Comparison of ENCODE assay signal across 31 cellular contexts in genomic region chr1:154425172-154425571, GRCh38. TPM values are rescaled to one million over a fixed set of nuclear protein-coding genes. Genes with fewer than 3 reads are reported as not detected.
A peak's percentile ranks its signal among the peaks of the same experiment; 100 is the strongest.
DNase-seq lines count a peak whose midpoint lies in the region; ATAC-seq, FAIRE-seq and TF ChIP-seq lines count a peak whose summit lies in the region.
"Had no signal": no experiment of that assay in that cellular context is flagged by ENCODE, and none has a peak within 500 bp of the region (broad histone marks: within the 10 kb centered on the region; RNA-seq: fewer than 3 reads in every experiment).

No MANE protein-coding gene starts in this region.

- H3K4me3 ChIP-seq in bronchial epithelial cell (ENCODE audit: low read depth, low read length) (no peak overlapping the region), OCI-LY7 (ENCODE audit: low read depth, low read length, poor library complexity, severe bottlenecking) (no peak overlapping the region)
- no peak overlapping the region for H3K4me3 ChIP-seq in naive thymus-derived CD4-positive, alpha-beta T cell (ENCODE audit: low read length)
- H3K4me3 ChIP-seq: adrenal gland, heart right ventricle, thoracic aorta, vagina had no signal

- H3K36me3 ChIP-seq in bronchial epithelial cell (ENCODE audit: control insufficient read depth, insufficient read depth, low read length) (peaks cover 18% of the 10 kb centered on the region), OCI-LY7 (ENCODE audit: insufficient read depth, low read length) (no peaks in the 10 kb centered on the region)
- H3K36me3 ChIP-seq in naive thymus-derived CD4-positive, alpha-beta T cell (ENCODE audit: control insufficient read depth in 2 of 3, insufficient read depth in 3 of 3, low read length in 3 of 3): peaks cover 0 to 37% (median under 1%) of the 10 kb centered on the region in 3 experiments
- H3K36me3 ChIP-seq: adrenal gland, thoracic aorta, vagina had no signal

- H3K27ac Mint-ChIP-seq in stimulated activated naive CD8-positive, alpha-beta T cell treated with anti-CD3 and anti-CD28 coated beads, Interleukin-15, Interleukin-2, amounts not matched to agents 100 ng/mL and 50 ng/mL, for 24 hours: peak overlapping the region; percentile 34
- peak overlapping the region in 8 of 9 donors; percentile 14 to 93 (median 80) for H3K27ac Mint-ChIP-seq in naive thymus-derived CD4-positive, alpha-beta T cell
- H3K27ac Mint-ChIP-seq: activated CD8-positive, alpha-beta memory T cell treated with anti-CD3 and anti-CD28 coated beads, Interleukin-2, amount 10 ng/mL, durations not matched to agents 7 days and 5 days; HFFc6; progenitor cell of endocrine pancreas; T-helper 2 cell treated with Interferon-gamma antibody and Interleukin-4, amounts not matched to agents 5 μg/mL and 100 μg/mL, for 36 hours had no signal

- DNase-seq in stimulated activated naive CD8-positive, alpha-beta T cell treated with anti-CD3 and anti-CD28 coated beads, Interleukin-15, Interleukin-2, amounts not matched to agents 100 U/mL and 50 U/mL, for 24 hours: no peak
- DNase-seq in bronchial epithelial cell (ENCODE audit: low read depth): peak; percentile 86
- no peak for DNase-seq in naive thymus-derived CD4-positive, alpha-beta T cell
- no peak for DNase-seq in OCI-LY7 (ENCODE audit: low spot score)
- no peak for DNase-seq in DMS79 treated with DMSO at 0.1 percent for 48 hours (lab: John Stamatoyannopoulos, UW)
- DNase-seq: activated CD4-positive, alpha-beta T cell treated with anti-CD3 and anti-CD28 coated beads, Interleukin-2, amount 50 U/mL, for 1 hour; activated CD8-positive, alpha-beta memory T cell treated with anti-CD3 and anti-CD28 coated beads, Interleukin-2, amount 10 ng/mL, durations not matched to agents 7 days and 5 days; activated naive CD4-positive, alpha-beta T cell; activated T-cell treated with anti-CD3 and anti-CD28 coated beads, Interleukin-2, amount 50 U/mL, for 72 hours; adrenal gland; COR-L47; effector CD4-positive, alpha-beta T cell; foreskin fibroblast; heart right ventricle; HFFc6; IMR-90; kidney glomerular epithelial cell; mammary epithelial cell; OCI-M1; stimulated activated naive CD4-positive, alpha-beta T cell had no signal

- peaks cover 0 to 58% of the 10 kb centered on the region in 2 donors for H3K4me1 ChIP-seq in naive thymus-derived CD4-positive, alpha-beta T cell (ENCODE audit: control insufficient read depth in 2 of 2, insufficient read depth in 2 of 2, low read length in 2 of 2)
- peaks cover under 1% of the 10 kb centered on the region for H3K4me1 ChIP-seq in OCI-LY7 (ENCODE audit: insufficient read depth, low read length, poor library complexity, severe bottlenecking)

- no peak for FAIRE-seq in bronchial epithelial cell (lab: Jason Lieb, UNC)
- FAIRE-seq: A204.1 had no signal

- intact Hi-C loops in naive thymus-derived CD4-positive, alpha-beta T cell (cut with micrococcal nuclease): no loop called here
- intact Hi-C loops in OCI-LY7 (cut with micrococcal nuclease; ENCODE audit: unreplicated experiment): no loop called here

- H4K20me1 ChIP-seq in OCI-LY7 (ENCODE audit: insufficient read depth, low read length): no peaks in the 10 kb centered on the region

- no peak for ATAC-seq in stimulated activated naive CD8-positive, alpha-beta T cell treated with anti-CD3 and anti-CD28 coated beads, Interleukin-15, Interleukin-2, amounts not matched to agents 100 U/mL and 50 U/mL, for 24 hours
- ATAC-seq in naive thymus-derived CD4-positive, alpha-beta T cell: no peak
- ATAC-seq in GM21576 (IDR thresholded peaks at IDR 0.05; ENCODE audit: unreplicated experiment) (no peak), HG02588 (IDR thresholded peaks at IDR 0.05; ENCODE audit: unreplicated experiment) (no peak)
- ATAC-seq: activated CD8-positive, alpha-beta memory T cell treated with anti-CD3 and anti-CD28 coated beads, Interleukin-2, amount 10 ng/mL, durations not matched to agents 7 days and 5 days; activated T-cell treated with anti-CD3 and anti-CD28 coated beads, Interleukin-2, amount 50 U/mL, for 72 hours; heart right ventricle had no signal

- no peaks in the 10 kb centered on the region for H3K9me3 Mint-ChIP-seq in stimulated activated naive CD8-positive, alpha-beta T cell treated with anti-CD3 and anti-CD28 coated beads, Interleukin-15, Interleukin-2, amounts not matched to agents 100 ng/mL and 50 ng/mL, for 24 hours
- H3K9me3 Mint-ChIP-seq in naive thymus-derived CD4-positive, alpha-beta T cell: no peaks in the 10 kb centered on the region
- H3K9me3 Mint-ChIP-seq: activated T-cell treated with anti-CD3 and anti-CD28 coated beads, Interleukin-2, amount 50 U/mL, for 72 hours; HFFc6; T-helper 2 cell treated with Interferon-gamma antibody and Interleukin-4, amounts not matched to agents 5 μg/mL and 100 μg/mL, for 36 hours had no signal

- no peak overlapping the region for H3K4me3 Mint-ChIP-seq in stimulated activated naive CD8-positive, alpha-beta T cell treated with anti-CD3 and anti-CD28 coated beads, Interleukin-15, Interleukin-2, amounts not matched to agents 100 ng/mL and 50 ng/mL, for 24 hours
- H3K4me3 Mint-ChIP-seq in naive thymus-derived CD4-positive, alpha-beta T cell: peak overlapping the region in 2 of 10 donors; percentile 58 to 60
- H3K4me3 Mint-ChIP-seq: activated CD8-positive, alpha-beta memory T cell treated with anti-CD3 and anti-CD28 coated beads, Interleukin-2, amount 10 ng/mL, durations not matched to agents 7 days and 5 days; activated T-cell treated with anti-CD3 and anti-CD28 coated beads, Interleukin-2, amount 50 U/mL, for 72 hours; brain; HFFc6; T-helper 2 cell treated with Interferon-gamma antibody and Interleukin-4, amounts not matched to agents 5 μg/mL and 100 μg/mL, for 36 hours had no signal

- POLR2A ChIA-PET in naive thymus-derived CD4-positive, alpha-beta T cell (lab: Charles Lee): interaction anchor here (0.6 to 2.4 kb wide), 4 partner anchors 11 to 682 kb away, joined by 3 to 15 read pairs (median 8); no protein-coding TSS in a partner anchor
- POLR2A ChIA-PET in OCI-LY7 (lab: Charles Lee): interaction anchor here (1.3 kb wide), 1 partner anchor 9 kb away, joined by 5 read pairs; no protein-coding TSS in a partner anchor

- H3K4me2 ChIP-seq in OCI-LY7 (ENCODE audit: low read length): no peak overlapping the region

- H3K36me3 Mint-ChIP-seq in stimulated activated naive CD8-positive, alpha-beta T cell treated with anti-CD3 and anti-CD28 coated beads, Interleukin-15, Interleukin-2, amounts not matched to agents 100 ng/mL and 50 ng/mL, for 24 hours (ENCODE audit: low read depth): no peaks in the 10 kb centered on the region
- H3K36me3 Mint-ChIP-seq in naive thymus-derived CD4-positive, alpha-beta T cell: peaks cover under 1 to 37% (median 8%) of the 10 kb centered on the region in 5 donors
- H3K36me3 Mint-ChIP-seq: activated CD8-positive, alpha-beta memory T cell treated with anti-CD3 and anti-CD28 coated beads, Interleukin-2, amount 10 ng/mL, durations not matched to agents 7 days and 5 days; brain had no signal

- H3K9me2 ChIP-seq in OCI-LY7 (ENCODE audit: insufficient read depth, low read length): no peaks in the 10 kb centered on the region

- H3K27me3 Mint-ChIP-seq in stimulated activated naive CD8-positive, alpha-beta T cell treated with anti-CD3 and anti-CD28 coated beads, Interleukin-15, Interleukin-2, amounts not matched to agents 100 ng/mL and 50 ng/mL, for 24 hours: no peaks in the 10 kb centered on the region
- H3K27me3 Mint-ChIP-seq in naive thymus-derived CD4-positive, alpha-beta T cell: no peaks in the 10 kb centered on the region
- H3K27me3 Mint-ChIP-seq: activated CD8-positive, alpha-beta memory T cell treated with anti-CD3 and anti-CD28 coated beads, Interleukin-2, amount 10 ng/mL, durations not matched to agents 7 days and 5 days; brain; progenitor cell of endocrine pancreas had no signal

- H2AFZ ChIP-seq in OCI-LY7 (ENCODE audit: low read length): no peak overlapping the region

- H3K4me1 Mint-ChIP-seq in stimulated activated naive CD8-positive, alpha-beta T cell treated with anti-CD3 and anti-CD28 coated beads, Interleukin-15, Interleukin-2, amounts not matched to agents 100 ng/mL and 50 ng/mL, for 24 hours (ENCODE audit: low read depth): peaks cover 46% of the 10 kb centered on the region
- H3K4me1 Mint-ChIP-seq in naive thymus-derived CD4-positive, alpha-beta T cell: peaks cover 15 to 92% (median 74%) of the 10 kb centered on the region in 7 donors

- no peak overlapping the region for H3K27ac ChIP-seq in naive thymus-derived CD4-positive, alpha-beta T cell (ENCODE audit: low read depth, low read length)
- H3K27ac ChIP-seq in OCI-LY7 (ENCODE audit: low read depth, low read length, poor library complexity, severe bottlenecking): no peak overlapping the region
- H3K27ac ChIP-seq: epithelial cell of prostate, thoracic aorta had no signal

- CTCF ChIA-PET in naive thymus-derived CD4-positive, alpha-beta T cell (lab: Charles Lee): interaction anchor here (1.7 kb wide), 1 partner anchor 22 kb away, joined by 4 read pairs; no protein-coding TSS in a partner anchor
- CTCF ChIA-PET in OCI-LY7 (lab: Charles Lee; ENCODE audit: unreplicated experiment): no interaction called here

- no peaks in the 10 kb centered on the region for H3K9me3 ChIP-seq in naive thymus-derived CD4-positive, alpha-beta T cell (ENCODE audit: control insufficient read depth in 2 of 3, low read length in 3 of 3)
- H3K9me3 ChIP-seq in OCI-LY7 (ENCODE audit: low read length): no peaks in the 10 kb centered on the region
- H3K9me3 ChIP-seq: adrenal gland, heart right ventricle, neutrophil, thoracic aorta, vagina had no signal

- no peaks in the 10 kb centered on the region for H3K79me2 ChIP-seq in OCI-LY7 (ENCODE audit: insufficient read depth, low read depth, low read length)

- no peaks in the 10 kb centered on the region for H3K27me3 ChIP-seq in bronchial epithelial cell (ENCODE audit: control insufficient read depth, insufficient read depth, low read length)
- H3K27me3 ChIP-seq in naive thymus-derived CD4-positive, alpha-beta T cell (ENCODE audit: control insufficient read depth in 2 of 2, insufficient read depth in 2 of 2, low read length in 2 of 2): no peaks in the 10 kb centered on the region
- H3K27me3 ChIP-seq: adrenal gland, heart right ventricle, neutrophil, vagina had no signal

- TF ChIP-seq CTCF in bronchial epithelial cell (IDR thresholded peaks at IDR 0.05; ENCODE audit: insufficient read depth, low read length, severe bottlenecking): no peak
- no peak for TF ChIP-seq CTCF in OCI-LY7 (conservative IDR thresholded peaks at IDR 0.05; ENCODE audit: low read length)

- no TSS peak for BruUV-seq in OCI-LY7 (replicated peaks; lab: Mats Ljungman, UMichigan)

RNA-seq across cellular contexts. Expression of gene IL6R, which starts 20.0 kb away (rescaled TPM):
- total RNA-seq in bronchial epithelial cell (47.9 and 70.0 TPM in 2 replicates), OCI-LY7 (2022) (not detected in 2 replicates)
- 10 to 100 TPM in 4 of 5 experiments, 1 to 10 TPM in 1; 5.2 to 91.6 (median 85.6) TPM for total RNA-seq in naive thymus-derived CD4-positive, alpha-beta T cell
- 10 to 100 TPM; 55.1 to 66.3 TPM for polyA plus RNA-seq in naive thymus-derived CD4-positive, alpha-beta T cell
- not detected in 2 replicates for total RNA-seq in OCI-LY7 (2014; rRNA removed; shearing (Covaris generic))

Comparison
In these comparisons a context has a peak if more than half of its experiments do, and no peak if none do; other contexts are left out.
1. RNA of gene IL6R, which starts 20.0 kb away (total RNA-seq): 5.2 to 91.6 TPM in naive thymus-derived CD4-positive, alpha-beta T cell and 47.9 to 70.0 TPM in bronchial epithelial cell; not detected in OCI-LY7; every median in the first group is over 4 times any median in the second.